In genomic region chr18:8706981-8707940, GRCh38 we compare ENCODE assay signal across 7 cellular contexts. TPM values are rescaled to one million over a fixed set of nuclear protein-coding genes. Genes with fewer than 3 reads are reported as not detected.
A peak's percentile ranks its signal among the peaks of the same experiment; 100 is the strongest.
DNase-seq lines count a peak whose midpoint lies in the region; ATAC-seq lines count a peak whose summit lies in the region.

No MANE protein-coding gene starts in this region.

- H3K27me3 ChIP-seq in neuron (ENCODE audit: insufficient read depth, low read length): peaks cover 9% of the 10 kb centered on the region

- H3K4me1 ChIP-seq in ES-I3 (ENCODE audit: insufficient read depth, low read length) (peaks cover 38% of the 10 kb centered on the region), neuron (ENCODE audit: insufficient read depth, low read length) (peaks cover 10% of the 10 kb centered on the region)

- peak overlapping the region; percentile 80 for H3K4me3 Mint-ChIP-seq in activated T-helper 1 cell treated with anti-CD3 and anti-CD28 coated beads, Interleukin-12 subunit alpha, Interleukin-12 subunit beta, Interleukin-2, Interleukin-4 antibody, amounts not matched to agents 30 ng/mL and 10 ng/mL and 1 ng/mL, durations not matched to agents 14 hours and 24 hours and 36 hours

- H3K27ac Mint-ChIP-seq in activated T-helper 1 cell treated with anti-CD3 and anti-CD28 coated beads, Interleukin-12 subunit alpha, Interleukin-12 subunit beta, Interleukin-2, Interleukin-4 antibody, amounts not matched to agents 30 ng/mL and 10 ng/mL and 1 ng/mL, durations not matched to agents 14 hours and 24 hours and 36 hours: peak overlapping the region; percentile 79

- H3K36me3 Mint-ChIP-seq in activated T-helper 1 cell treated with anti-CD3 and anti-CD28 coated beads, Interleukin-12 subunit alpha, Interleukin-12 subunit beta, Interleukin-2, Interleukin-4 antibody, amounts not matched to agents 30 ng/mL and 10 ng/mL and 1 ng/mL, durations not matched to agents 14 hours and 24 hours and 36 hours (ENCODE audit: low read depth): peaks cover 4% of the 10 kb centered on the region

- H3K36me3 ChIP-seq in ES-I3 (ENCODE audit: insufficient read depth, low read length) (0 out of 2 replicates have a peak, but pooled peaks cover 3% of the 10 kb centered on the region), neuron (ENCODE audit: insufficient read depth, low read length) (no peaks in the 10 kb centered on the region)

- intact Hi-C loops in activated T-helper 1 cell treated with anti-CD3 and anti-CD28 coated beads, Interleukin-12 subunit alpha, Interleukin-12 subunit beta, Interleukin-2, Interleukin-4 antibody, amounts not matched to agents 30 ng/mL and 10 ng/mL and 1 ng/mL, durations not matched to agents 14 hours and 24 hours and 36 hours (cut with micrococcal nuclease): loop anchor here (10.0 kb wide), 2 partner anchors 908 to 1208 kb away; partner anchors contain the start of genes PPP4R1 and VAPA

- H3K4me3 ChIP-seq in neuron (ENCODE audit: low read length): peak overlapping the region; percentile 61

- peak; percentile 77 for DNase-seq in NCI-H146 treated with DMSO at 0.1 percent for 48 hours (lab: John Stamatoyannopoulos, UW; ENCODE audit: unreplicated experiment)
- DNase-seq in activated T-helper 1 cell treated with anti-CD3 and anti-CD28 coated beads, Interleukin-12 subunit alpha, Interleukin-12 subunit beta, Interleukin-2, Interleukin-4 antibody, amounts not matched to agents 30 ng/mL and 10 ng/mL and 1 ng/mL, durations not matched to agents 14 hours and 24 hours and 36 hours (ENCODE audit: low spot score): no peak
- peak; percentile 26 for DNase-seq in foreskin melanocyte
- no peak for DNase-seq in T-helper 9 cell

- no peaks in the 10 kb centered on the region for H3K9me3 Mint-ChIP-seq in activated T-helper 1 cell treated with anti-CD3 and anti-CD28 coated beads, Interleukin-12 subunit alpha, Interleukin-12 subunit beta, Interleukin-2, Interleukin-4 antibody, amounts not matched to agents 30 ng/mL and 10 ng/mL and 1 ng/mL, durations not matched to agents 14 hours and 24 hours and 36 hours

- H3K4me1 Mint-ChIP-seq in activated T-helper 1 cell treated with anti-CD3 and anti-CD28 coated beads, Interleukin-12 subunit alpha, Interleukin-12 subunit beta, Interleukin-2, Interleukin-4 antibody, amounts not matched to agents 30 ng/mL and 10 ng/mL and 1 ng/mL, durations not matched to agents 14 hours and 24 hours and 36 hours (ENCODE audit: low read depth): peaks cover 14% of the 10 kb centered on the region

- no peak for ATAC-seq in HG03025 (IDR thresholded peaks at IDR 0.05; ENCODE audit: low FRiP score, unreplicated experiment)

- H3K9ac ChIP-seq in ES-I3 (ENCODE audit: low read depth, low read length): peak overlapping the region; percentile 56

- H2AFZ ChIP-seq in neuron (ENCODE audit: low read depth, low read length): peak overlapping the region; percentile 93

- H3K27me3 Mint-ChIP-seq in activated T-helper 1 cell treated with anti-CD3 and anti-CD28 coated beads, Interleukin-12 subunit alpha, Interleukin-12 subunit beta, Interleukin-2, Interleukin-4 antibody, amounts not matched to agents 30 ng/mL and 10 ng/mL and 1 ng/mL, durations not matched to agents 14 hours and 24 hours and 36 hours (ENCODE audit: insufficient read depth): peaks cover 63% of the 10 kb centered on the region

- no peaks in the 10 kb centered on the region for H3K9me3 ChIP-seq in ES-I3 (ENCODE audit: control insufficient read depth, insufficient read depth, low read length)
- no peaks in the 10 kb centered on the region for H3K9me3 ChIP-seq in neuron (ENCODE audit: low read length)

RNA-seq across cellular contexts. Expression of gene MTCL1, which starts 1.9 kb away (rescaled TPM):
- total RNA-seq in activated T-helper 1 cell treated with anti-CD3 and anti-CD28 coated beads, Interleukin-12 subunit alpha, Interleukin-12 subunit beta, Interleukin-2, Interleukin-4 antibody, amounts not matched to agents 30 ng/mL and 10 ng/mL and 1 ng/mL, durations not matched to agents 14 hours and 24 hours and 36 hours: 0.20 and 0.80 TPM in 2 replicates

Comparison
In these comparisons a context has a peak if more than half of its experiments do, and no peak if none do; other contexts are left out.
1. DNase-seq: peak in NCI-H146 treated with DMSO at 0.1 percent for 48 hours (single experiment) and foreskin melanocyte (single experiment); none in activated T-helper 1 cell treated with anti-CD3 and anti-CD28 coated beads, Interleukin-12 subunit alpha, Interleukin-12 subunit beta, Interleukin-2, Interleukin-4 antibody, amounts not matched to agents 30 ng/mL and 10 ng/mL and 1 ng/mL, durations not matched to agents 14 hours and 24 hours and 36 hours (single experiment) and T-helper 9 cell (single experiment).